ENCODE assay signal across 22 cellular contexts in genomic region chr2:190514676-190515075, GRCh38.
"Had no signal": no experiment of that assay in that cellular context is flagged by ENCODE, and none has a peak within 500 bp of the region (broad histone marks: within the 10 kb centered on the region; RNA-seq: fewer than 3 reads in every experiment).

No MANE protein-coding gene starts in this region.

- ATAC-seq: effector memory CD8-positive, alpha-beta T cell; heart right ventricle; left lobe of liver; lower lobe of right lung; naive thymus-derived CD4-positive, alpha-beta T cell; stimulated activated naive CD8-positive, alpha-beta T cell treated with anti-CD3 and anti-CD28 coated beads, Interleukin-15, Interleukin-2, amounts not matched to agents 100 U/mL and 50 U/mL, for 24 hours; WTC11 had no signal

- H3K4me3 ChIP-seq: adrenal gland, breast epithelium, colonic mucosa, dorsolateral prefrontal cortex, esophagus muscularis mucosa, heart right ventricle, lower lobe of right lung, prostate gland, upper lobe of left lung had no signal

- FAIRE-seq: astrocyte, endothelial cell of umbilical vein had no signal

- H3K27ac Mint-ChIP-seq: activated CD4-positive, alpha-beta memory T cell treated with anti-CD3 and anti-CD28 coated beads for 36 hours; WTC11 had no signal

- H3K36me3 ChIP-seq: breast epithelium, colonic mucosa, prostate gland had no signal

- H3K9me3 ChIP-seq: adrenal gland, breast epithelium, colonic mucosa, esophagus muscularis mucosa, heart right ventricle, lower lobe of right lung, prostate gland, upper lobe of left lung had no signal

- H3K36me3 Mint-ChIP-seq: WTC11 had no signal

- H3K4me3 Mint-ChIP-seq: activated CD4-positive, alpha-beta memory T cell treated with anti-CD3 and anti-CD28 coated beads for 36 hours; activated naive CD8-positive, alpha-beta T cell; WTC11 had no signal

- H3K27me3 ChIP-seq: adrenal gland, breast epithelium, colonic mucosa, dorsolateral prefrontal cortex, esophagus muscularis mucosa, heart right ventricle, upper lobe of left lung had no signal

- H3K27me3 Mint-ChIP-seq: activated CD4-positive, alpha-beta memory T cell treated with anti-CD3 and anti-CD28 coated beads for 36 hours; activated naive CD8-positive, alpha-beta T cell; effector memory CD8-positive, alpha-beta T cell; naive thymus-derived CD4-positive, alpha-beta T cell had no signal

- H3K4me1 ChIP-seq: adrenal gland, esophagus muscularis mucosa, lower lobe of right lung, prostate gland had no signal

- H3K4me1 Mint-ChIP-seq: WTC11 had no signal

- DNase-seq: activated CD4-positive, alpha-beta memory T cell treated with anti-CD3 and anti-CD28 coated beads for 36 hours; activated CD4-positive, alpha-beta T cell treated with anti-CD3 and anti-CD28 coated beads for 4 hours; activated gamma-delta T cell treated with Interleukin-2 at 50 U/mL for 16 hours; adrenal gland; colonic mucosa; dorsolateral prefrontal cortex; effector memory CD8-positive, alpha-beta T cell; heart right ventricle; lower lobe of right lung; naive thymus-derived CD4-positive, alpha-beta T cell; stimulated activated CD4-positive, alpha-beta T cell treated with anti-CD3 and anti-CD28 coated beads, Interleukin-4, amount 100 ng/mL, for 24 hours; stimulated activated naive CD8-positive, alpha-beta T cell treated with anti-CD3 and anti-CD28 coated beads, Interleukin-15, Interleukin-2, amounts not matched to agents 100 U/mL and 50 U/mL, for 24 hours; T1000; upper lobe of left lung had no signal

- H3K27ac ChIP-seq: adrenal gland, breast epithelium, colonic mucosa, dorsolateral prefrontal cortex, esophagus muscularis mucosa, heart right ventricle, lower lobe of right lung, prostate gland, upper lobe of left lung had no signal

- H3K9me3 Mint-ChIP-seq: activated CD4-positive, alpha-beta memory T cell treated with anti-CD3 and anti-CD28 coated beads for 36 hours; effector memory CD8-positive, alpha-beta T cell; naive thymus-derived CD4-positive, alpha-beta T cell; WTC11 had no signal
